In the genomic region with DNA sequence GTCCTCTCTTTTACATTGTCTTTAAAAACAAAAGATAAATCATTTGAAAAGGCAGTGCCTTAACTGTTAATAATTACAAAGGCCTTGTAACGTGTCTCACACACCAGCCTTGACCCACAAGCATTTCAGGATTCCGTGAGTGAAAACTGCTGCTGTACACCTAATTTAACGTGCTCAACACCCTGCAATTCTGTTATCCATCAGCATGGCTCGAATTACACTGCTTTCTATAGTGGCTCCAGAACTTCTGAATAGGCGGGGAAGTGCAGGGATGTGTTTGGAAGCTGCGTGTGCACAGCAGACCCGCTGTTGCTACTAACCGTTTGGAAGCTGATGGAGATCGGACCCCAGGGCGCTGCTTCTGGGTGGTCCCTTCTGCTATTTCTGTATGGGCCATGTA, we compare ENCODE assay signal across 30 cellular contexts. TPM values are rescaled to one million over a fixed set of nuclear protein-coding genes. Genes with fewer than 3 reads are reported as not detected.
"Had no signal": no experiment of that assay in that cellular context is flagged by ENCODE, and none has a peak within 500 bp of the region (broad histone marks: within the 10 kb centered on the region; RNA-seq: fewer than 3 reads in every experiment).

No MANE protein-coding gene starts in this region.

- H3K4me1 ChIP-seq: ascending aorta, Peyer's patch had no signal

- H3K27me3 ChIP-seq: ascending aorta, body of pancreas, Peyer's patch had no signal

- ATAC-seq: activated CD8-positive, alpha-beta memory T cell treated with anti-CD3 and anti-CD28 coated beads, Interleukin-2, amount 10 ng/mL, durations not matched to agents 7 days and 5 days; activated naive CD4-positive, alpha-beta T cell treated with anti-CD3 and anti-CD28 coated beads, Interleukin-2, amount 50 U/mL, for 72 hours; activated naive CD8-positive, alpha-beta T cell treated with anti-CD3 and anti-CD28 coated beads, Interleukin-2, amount 50 U/mL, for 24 hours; body of pancreas; T-cell had no signal

- H3K36me3 Mint-ChIP-seq: activated CD8-positive, alpha-beta memory T cell treated with anti-CD3 and anti-CD28 coated beads, Interleukin-2, amount 10 ng/mL, durations not matched to agents 7 days and 5 days; activated naive CD4-positive, alpha-beta T cell treated with anti-CD3 and anti-CD28 coated beads, Interleukin-2, amount 50 U/mL, for 72 hours; T-cell had no signal

- H3K4me1 Mint-ChIP-seq: activated B cell treated with CpG ODN at 0.5 μM for 24 hours; activated naive CD8-positive, alpha-beta T cell treated with anti-CD3 and anti-CD28 coated beads, Interleukin-2, amount 50 U/mL, for 24 hours; T-cell had no signal

- H3K4me3 ChIP-seq: ascending aorta, body of pancreas, Peyer's patch had no signal

- H3K27ac Mint-ChIP-seq: activated B cell treated with CpG ODN at 0.5 μM for 24 hours; activated CD4-positive, alpha-beta T cell treated with anti-CD3 and anti-CD28 coated beads, Interleukin-2, amount 10 ng/mL, durations not matched to agents 24 days and 14 days; activated CD8-positive, alpha-beta memory T cell treated with anti-CD3 and anti-CD28 coated beads, Interleukin-2, amount 10 ng/mL, durations not matched to agents 7 days and 5 days; activated naive CD4-positive, alpha-beta T cell treated with anti-CD3 and anti-CD28 coated beads, Interleukin-2, amount 50 U/mL, for 72 hours; activated naive CD8-positive, alpha-beta T cell treated with anti-CD3 and anti-CD28 coated beads, Interleukin-2, amount 50 U/mL, for 24 hours; activated T-cell treated with anti-CD3 and anti-CD28 coated beads, Interleukin-2, amount 50 U/mL, for 24 hours; activated T-helper 1 cell treated with anti-CD3 and anti-CD28 coated beads, Interleukin-12 subunit alpha, Interleukin-12 subunit beta, Interleukin-2, Interleukin-4 antibody, amounts not matched to agents 30 ng/mL and 10 ng/mL and 1 ng/mL, durations not matched to agents 14 hours and 24 hours and 36 hours; T-cell had no signal

- H3K27ac ChIP-seq: ascending aorta, body of pancreas, Peyer's patch had no signal

- H3K9me3 ChIP-seq: ascending aorta, body of pancreas, Peyer's patch had no signal

- H3K4me3 Mint-ChIP-seq: activated B cell treated with CpG ODN at 0.5 μM for 24 hours; activated CD4-positive, alpha-beta T cell treated with anti-CD3 and anti-CD28 coated beads, Interleukin-2, amount 10 ng/mL, durations not matched to agents 24 days and 14 days; activated CD8-positive, alpha-beta memory T cell treated with anti-CD3 and anti-CD28 coated beads, Interleukin-2, amount 10 ng/mL, durations not matched to agents 7 days and 5 days; activated naive CD8-positive, alpha-beta T cell treated with anti-CD3 and anti-CD28 coated beads, Interleukin-2, amount 50 U/mL, for 24 hours; activated T-cell treated with anti-CD3 and anti-CD28 coated beads, Interleukin-2, amount 50 U/mL, for 24 hours; activated T-helper 1 cell treated with anti-CD3 and anti-CD28 coated beads, Interleukin-12 subunit alpha, Interleukin-12 subunit beta, Interleukin-2, Interleukin-4 antibody, amounts not matched to agents 30 ng/mL and 10 ng/mL and 1 ng/mL, durations not matched to agents 14 hours and 24 hours and 36 hours; T-cell had no signal

- H3K9me3 Mint-ChIP-seq: activated B cell treated with CpG ODN at 0.5 μM for 24 hours; activated CD4-positive, alpha-beta T cell treated with anti-CD3 and anti-CD28 coated beads, Interleukin-2, amount 10 ng/mL, durations not matched to agents 24 days and 14 days; activated naive CD4-positive, alpha-beta T cell treated with anti-CD3 and anti-CD28 coated beads, Interleukin-2, amount 50 U/mL, for 72 hours; activated naive CD8-positive, alpha-beta T cell treated with anti-CD3 and anti-CD28 coated beads, Interleukin-2, amount 50 U/mL, for 24 hours; activated T-cell treated with anti-CD3 and anti-CD28 coated beads, Interleukin-2, amount 50 U/mL, for 24 hours; activated T-helper 1 cell treated with anti-CD3 and anti-CD28 coated beads, Interleukin-12 subunit alpha, Interleukin-12 subunit beta, Interleukin-2, Interleukin-4 antibody, amounts not matched to agents 30 ng/mL and 10 ng/mL and 1 ng/mL, durations not matched to agents 14 hours and 24 hours and 36 hours; T-cell had no signal

- DNase-seq: activated B cell treated with CpG ODN at 0.5 μM for 24 hours; activated CD4-positive, alpha-beta T cell treated with anti-CD3 and anti-CD28 coated beads for 1 hour; activated CD4-positive, alpha-beta T cell treated with anti-CD3 and anti-CD28 coated beads, Interleukin-2, amount 10 ng/mL, durations not matched to agents 24 days and 14 days; activated CD4-positive, alpha-beta T cell treated with anti-CD3 and anti-CD28 coated beads, Interleukin-2, amount 50 U/mL, for 48 hours; activated CD8-positive, alpha-beta memory T cell treated with anti-CD3 and anti-CD28 coated beads, Interleukin-2, amount 10 ng/mL, durations not matched to agents 7 days and 5 days; activated effector memory CD4-positive, alpha-beta T cell treated with Interleukin-2 at 50 U/mL for 16 hours; activated naive CD4-positive, alpha-beta T cell; activated naive CD8-positive, alpha-beta T cell treated with anti-CD3 and anti-CD28 coated beads, Interleukin-2, amount 50 U/mL, for 24 hours; activated T-cell treated with anti-CD3 and anti-CD28 coated beads, Interleukin-2, amount 50 U/mL, for 24 hours; amniotic stem cell; body of pancreas; central memory CD4-positive, alpha-beta T cell; KG1; NCI-H1092; NCI-H1417; NCI-H1930; NCI-H2107; NCI-H2227 treated with DMSO at 0.1 percent for 48 hours; NCI-H446 treated with DMSO at 0.1 percent for 48 hours; NCI-H524 treated with DMSO at 0.1 percent for 48 hours; NK-92 treated with Interleukin-12 subunit alpha and Interleukin-12 subunit beta, amount 100 ng/mL, for 24 hours; Peyer's patch; SHP77 treated with DMSO at 0.1 percent for 48 hours; T-cell; T-helper 2 cell; T1000 had no signal

- H3K36me3 ChIP-seq: ascending aorta, Peyer's patch had no signal

RNA-seq across cellular contexts. Expression of gene ISL2, which starts 15.4 kb away (rescaled TPM):
- total RNA-seq: activated naive CD4-positive, alpha-beta T cell treated with anti-CD3 and anti-CD28 coated beads, Interleukin-2, amount 50 U/mL, for 72 hours; ascending aorta; body of pancreas; SK-MEL-5 had no signal
